Comparison of ENCODE assay signal across 33 cellular contexts in genomic region chr9:99936947-99937587, GRCh38.
"Had no signal": no experiment of that assay in that cellular context is flagged by ENCODE, and none has a peak within 500 bp of the region (broad histone marks: within the 10 kb centered on the region; RNA-seq: fewer than 3 reads in every experiment).

No MANE protein-coding gene starts in this region.

- DNase-seq: activated effector memory CD4-positive, alpha-beta T cell treated with anti-CD3 and anti-CD28 coated beads, Interleukin-2, amount 50 U/mL, for 16 hours; activated effector memory CD4-positive, alpha-beta T cell treated with Interleukin-2 at 50 U/mL for 16 hours; activated gamma-delta T cell; activated gamma-delta T cell treated with Interleukin-2 at 50 U/mL for 16 hours; activated naive CD4-positive, alpha-beta T cell; activated naive CD4-positive, alpha-beta T cell treated with anti-CD3 and anti-CD28 coated beads for 36 hours; activated naive CD4-positive, alpha-beta T cell treated with anti-CD3 and anti-CD28 coated beads, Interleukin-2, amount 10 ng/mL, durations not matched to agents 7 days and 5 days; activated naive CD4-positive, alpha-beta T cell treated with anti-CD3 and anti-CD28 coated beads, Interleukin-2, amount 50 U/mL, for 16 hours; activated naive CD4-positive, alpha-beta T cell treated with Interleukin-2 at 50 U/mL for 16 hours; activated naive CD8-positive, alpha-beta T cell treated with anti-CD3 and anti-CD28 coated beads for 36 hours; activated naive CD8-positive, alpha-beta T cell treated with anti-CD3 and anti-CD28 coated beads, Interleukin-2, amount 10 ng/mL, durations not matched to agents 7 days and 5 days; activated naive CD8-positive, alpha-beta T cell treated with anti-CD3 and anti-CD28 coated beads, Interleukin-2, amount 50 U/mL, for 24 hours; activated T-cell treated with anti-CD3 and anti-CD28 coated beads, Interleukin-2, amount 50 U/mL, for 24 hours; activated T-cell treated with anti-CD3 and anti-CD28 coated beads, Interleukin-2, amount 50 U/mL, for 4 hours; activated T-cell treated with anti-CD3 and anti-CD28 coated beads, Interleukin-2, amount 50 U/mL, for 48 hours; activated T-cell treated with anti-CD3 and anti-CD28 coated beads, Interleukin-2, amount 50 U/mL, for 72 hours; adrenal gland; amniotic stem cell; amygdala; anterior cingulate cortex; aorta; body of pancreas; brain microvascular endothelial cell; caudate nucleus; central memory CD4-positive, alpha-beta T cell; cerebellar nuclear complex had no signal

- H3K4me1 ChIP-seq: ascending aorta, body of pancreas, breast epithelium had no signal

- H3K36me3 ChIP-seq: adrenal gland, brain microvascular endothelial cell, breast epithelium, cardiac muscle cell had no signal

- FAIRE-seq: astrocyte, bronchial epithelial cell had no signal

- H3K4me3 ChIP-seq: adrenal gland, ascending aorta, body of pancreas, breast epithelium, cardiac muscle cell had no signal

- H3K27ac ChIP-seq: adrenal gland, ascending aorta, body of pancreas, brain microvascular endothelial cell, breast epithelium, cardiac muscle cell had no signal

- ATAC-seq: activated naive CD4-positive, alpha-beta T cell treated with anti-CD3 and anti-CD28 coated beads, Interleukin-2, amount 50 U/mL, for 72 hours; activated naive CD8-positive, alpha-beta T cell treated with anti-CD3 and anti-CD28 coated beads, Interleukin-2, amount 50 U/mL, for 24 hours; activated T-cell treated with anti-CD3 and anti-CD28 coated beads, Interleukin-2, amount 50 U/mL, for 4 hours; activated T-cell treated with anti-CD3 and anti-CD28 coated beads, Interleukin-2, amount 50 U/mL, for 72 hours; activated T-helper 17 cell treated with anti-CD3 and anti-CD28 coated beads, Interleukin-2, amount 50 U/mL, for 72 hours; body of pancreas had no signal
